ENCODE assay signal across 17 cellular contexts in genomic region chr2:174859563-174860169, GRCh38.
"Had no signal": no experiment of that assay in that cellular context is flagged by ENCODE, and none has a peak within 500 bp of the region (broad histone marks: within the 10 kb centered on the region; RNA-seq: fewer than 3 reads in every experiment).

No MANE protein-coding gene starts in this region.

- H3K27ac Mint-ChIP-seq: activated naive CD8-positive, alpha-beta T cell treated with anti-CD3 and anti-CD28 coated beads, Interleukin-2, amount 50 U/mL, for 24 hours; activated T-helper 17 cell treated with anti-CD3 and anti-CD28 coated beads, Interleukin-2, amount 50 U/mL, for 72 hours; dendritic cell treated with granulocyte-macrophage colony-stimulating factor and Interleukin-4, amounts not matched to agents 40 ng/mL and 50 ng/mL, for 4 days; natural killer cell treated with Interleukin-12 subunit alpha and Interleukin-12 subunit beta and Interleukin-15 and Interleukin-18, amount 100 ng/mL, for 72 hours; T-helper 2 cell treated with Interferon-gamma antibody and Interleukin-4, amounts not matched to agents 5 μg/mL and 100 μg/mL, for 36 hours had no signal

- H3K4me3 Mint-ChIP-seq: activated naive CD8-positive, alpha-beta T cell treated with anti-CD3 and anti-CD28 coated beads, Interleukin-2, amount 50 U/mL, for 24 hours; activated T-helper 17 cell treated with anti-CD3 and anti-CD28 coated beads, Interleukin-2, amount 50 U/mL, for 72 hours; dendritic cell treated with granulocyte-macrophage colony-stimulating factor and Interleukin-4, amounts not matched to agents 40 ng/mL and 50 ng/mL, for 4 days; natural killer cell treated with Interleukin-12 subunit alpha and Interleukin-12 subunit beta and Interleukin-15 and Interleukin-18, amount 100 ng/mL, for 72 hours; T-helper 2 cell treated with Interferon-gamma antibody and Interleukin-4, amounts not matched to agents 5 μg/mL and 100 μg/mL, for 36 hours had no signal

- H3K27me3 Mint-ChIP-seq: activated T-helper 17 cell treated with anti-CD3 and anti-CD28 coated beads, Interleukin-2, amount 50 U/mL, for 72 hours; dendritic cell treated with granulocyte-macrophage colony-stimulating factor and Interleukin-4, amounts not matched to agents 40 ng/mL and 50 ng/mL, for 4 days had no signal

- DNase-seq: activated CD4-positive, CD25-positive, alpha-beta regulatory T cell treated with anti-CD3 and anti-CD28 coated beads, Interleukin-2, amount 50 U/mL, for 72 hours; activated naive CD4-positive, alpha-beta T cell treated with Interleukin-2 at 50 U/mL for 16 hours; activated naive CD8-positive, alpha-beta T cell treated with anti-CD3 and anti-CD28 coated beads, Interleukin-2, amount 50 U/mL, for 24 hours; aorta; cerebellar nuclear complex; islet precursor cell; mammary epithelial cell; right lobe of liver; stimulated activated naive CD8-positive, alpha-beta T cell treated with anti-CD3 and anti-CD28 coated beads, Interleukin-15, Interleukin-2, amounts not matched to agents 100 U/mL and 50 U/mL, for 24 hours; transverse colon had no signal

- H3K9me3 Mint-ChIP-seq: activated naive CD8-positive, alpha-beta T cell treated with anti-CD3 and anti-CD28 coated beads, Interleukin-2, amount 50 U/mL, for 24 hours; activated T-helper 17 cell treated with anti-CD3 and anti-CD28 coated beads, Interleukin-2, amount 50 U/mL, for 72 hours; dendritic cell treated with granulocyte-macrophage colony-stimulating factor and Interleukin-4, amounts not matched to agents 40 ng/mL and 50 ng/mL, for 4 days; natural killer cell treated with Interleukin-12 subunit alpha and Interleukin-12 subunit beta and Interleukin-15 and Interleukin-18, amount 100 ng/mL, for 72 hours; T-helper 2 cell treated with Interferon-gamma antibody and Interleukin-4, amounts not matched to agents 5 μg/mL and 100 μg/mL, for 36 hours had no signal

- H3K27ac ChIP-seq: gastroesophageal sphincter, right lobe of liver, transverse colon, vagina had no signal

- ATAC-seq: activated naive CD8-positive, alpha-beta T cell treated with anti-CD3 and anti-CD28 coated beads, Interleukin-2, amount 50 U/mL, for 24 hours; activated T-helper 17 cell treated with anti-CD3 and anti-CD28 coated beads, Interleukin-2, amount 50 U/mL, for 72 hours; gastroesophageal sphincter; left lobe of liver; natural killer cell treated with Interleukin-12 subunit alpha and Interleukin-12 subunit beta and Interleukin-15 and Interleukin-18, amount 100 ng/mL, for 72 hours; right lobe of liver; stimulated activated naive CD8-positive, alpha-beta T cell treated with anti-CD3 and anti-CD28 coated beads, Interleukin-15, Interleukin-2, amounts not matched to agents 100 U/mL and 50 U/mL, for 24 hours had no signal

- H3K4me3 ChIP-seq: gastroesophageal sphincter, right lobe of liver, transverse colon, vagina had no signal

- H3K36me3 Mint-ChIP-seq: natural killer cell treated with Interleukin-12 subunit alpha and Interleukin-12 subunit beta and Interleukin-15 and Interleukin-18, amount 100 ng/mL, for 72 hours had no signal

- H3K36me3 ChIP-seq: gastroesophageal sphincter, right lobe of liver, transverse colon, vagina had no signal

- H3K4me1 Mint-ChIP-seq: activated naive CD8-positive, alpha-beta T cell treated with anti-CD3 and anti-CD28 coated beads, Interleukin-2, amount 50 U/mL, for 24 hours; activated T-helper 17 cell treated with anti-CD3 and anti-CD28 coated beads, Interleukin-2, amount 50 U/mL, for 72 hours had no signal

- H3K27me3 ChIP-seq: gastroesophageal sphincter, right lobe of liver, transverse colon, vagina had no signal

- H3K9me3 ChIP-seq: gastroesophageal sphincter, right lobe of liver, transverse colon, vagina had no signal

- H3K4me1 ChIP-seq: gastroesophageal sphincter, right lobe of liver, transverse colon, vagina had no signal
